ENCODE assay signal across 8 cellular contexts in the genomic region with DNA sequence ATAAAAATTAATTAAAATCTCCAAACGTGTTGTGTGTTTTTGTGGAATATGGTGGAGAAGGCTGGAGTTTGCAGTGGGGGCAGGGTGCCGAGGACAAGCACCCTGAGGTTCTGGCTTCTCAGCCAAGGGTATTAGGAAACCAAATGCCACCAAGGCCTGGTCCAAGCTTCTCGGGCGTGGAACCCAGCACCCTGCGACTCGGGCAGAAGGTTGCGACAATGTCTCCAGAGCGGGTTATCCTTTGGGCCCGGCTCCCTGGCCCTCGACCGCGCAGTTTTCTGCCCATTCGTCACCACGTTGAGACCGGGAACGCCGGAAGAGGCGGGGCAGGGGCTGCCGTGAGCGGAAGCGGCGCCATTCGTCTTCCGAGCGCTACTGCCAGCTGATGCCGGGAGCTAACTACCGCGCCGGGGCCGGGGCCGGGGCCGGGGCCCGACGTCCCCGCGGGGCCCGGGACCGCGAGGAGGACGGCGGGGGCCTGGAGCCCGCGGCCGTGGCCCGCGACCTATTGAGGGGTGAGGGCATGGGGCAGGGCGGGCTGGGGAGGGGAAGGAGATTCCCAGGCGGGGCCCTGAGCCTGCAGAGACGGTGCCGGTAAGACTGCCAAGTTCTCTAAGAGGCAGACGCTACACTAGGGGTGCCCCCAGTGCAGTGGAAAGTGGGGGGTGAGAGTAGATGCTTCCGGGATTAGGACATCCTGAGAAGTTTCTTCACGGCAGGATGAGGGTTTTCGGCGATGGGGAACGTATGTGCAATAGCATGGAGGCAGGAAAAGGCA. TPM values are rescaled to one million over a fixed set of nuclear protein-coding genes. Genes with fewer than 3 reads are reported as not detected.
A peak's percentile ranks its signal among the peaks of the same experiment; 100 is the strongest.
DNase-seq lines count a peak whose midpoint lies in the region; ATAC-seq and TF ChIP-seq lines count a peak whose summit lies in the region.

A gene with protein sequence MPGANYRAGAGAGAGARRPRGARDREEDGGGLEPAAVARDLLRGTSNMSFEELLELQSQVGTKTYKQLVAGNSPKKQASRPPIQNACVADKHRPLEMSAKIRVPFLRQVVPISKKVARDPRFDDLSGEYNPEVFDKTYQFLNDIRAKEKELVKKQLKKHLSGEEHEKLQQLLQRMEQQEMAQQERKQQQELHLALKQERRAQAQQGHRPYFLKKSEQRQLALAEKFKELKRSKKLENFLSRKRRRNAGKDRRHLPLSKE (plus strand): TSS at position 354 of the 778 bp plus-strand sequence. CDS start 32 bp downstream, at position 386.

- peaks cover 44% of the 10 kb centered on the region for H3K36me3 Mint-ChIP-seq in activated CD8-positive, alpha-beta T cell treated with anti-CD3 and anti-CD28 coated beads for 36 hours (ENCODE audit: low read depth)

- no peaks in the 10 kb centered on the region for H3K9me3 ChIP-seq in lung (ENCODE audit: control insufficient read depth in 2 of 2, insufficient read depth in 1 of 2, low read length in 1 of 2)

- H3K27me3 Mint-ChIP-seq in activated CD8-positive, alpha-beta T cell treated with anti-CD3 and anti-CD28 coated beads for 36 hours, result no peaks in the 10 kb centered on the region

- peaks cover 32% of the 10 kb centered on the region for H3K4me1 Mint-ChIP-seq in activated CD8-positive, alpha-beta T cell treated with anti-CD3 and anti-CD28 coated beads for 36 hours (ENCODE audit: low read depth)

- H3K36me3 ChIP-seq in lung (ENCODE audit: control insufficient read depth in 2 of 2, insufficient read depth in 2 of 2, low read length in 2 of 2), result peaks cover 21 to 29% of the 10 kb centered on the region in 2 donors

- DNase-seq in 8988T (peak; percentile 90), NCI-H82 (lab: John Stamatoyannopoulos, UW) (peak; percentile 88), lung (ENCODE audit: low spot score) (peak; percentile 85)
- peak; percentile 73 for DNase-seq in activated CD8-positive, alpha-beta T cell treated with anti-CD3 and anti-CD28 coated beads for 36 hours
- peak; percentile 53 for DNase-seq in effector CD4-positive, alpha-beta T cell
- DNase-seq in stimulated activated CD4-positive, alpha-beta T cell treated with anti-CD3 and anti-CD28 coated beads, TNF-alpha, amount 100 ng/mL, for 24 hours (ENCODE audit: low read depth in 3 of 3), result peak; percentile 65 to 77 (median 65)

- CTCF ChIA-PET in activated CD8-positive, alpha-beta T cell treated with anti-CD3 and anti-CD28 coated beads for 36 hours (lab: Charles Lee), result interaction anchor here (0.8 to 2.7 kb wide), 12 partner anchors 13 to 208 kb away, joined by 3 to 12 read pairs (median 4); a partner anchor contains a TSS

- peak within 1 kb of the TSS; percentile 85 for H3K27ac Mint-ChIP-seq in activated CD8-positive, alpha-beta T cell treated with anti-CD3 and anti-CD28 coated beads for 36 hours

- no peaks in the 10 kb centered on the region for H3K9me3 Mint-ChIP-seq in activated CD8-positive, alpha-beta T cell treated with anti-CD3 and anti-CD28 coated beads for 36 hours

- peak within 1 kb of the TSS; percentile 94 for H3K4me3 ChIP-seq in lung

- intact Hi-C loops in activated CD8-positive, alpha-beta T cell treated with anti-CD3 and anti-CD28 coated beads for 36 hours (cut with micrococcal nuclease), result no loop called here

- peak; percentile 67 for TF ChIP-seq POLR2A in GM18526 (IDR thresholded peaks at IDR 0.05; ENCODE audit: extremely low read depth, insufficient read length)

- POLR2A ChIA-PET in activated CD8-positive, alpha-beta T cell treated with anti-CD3 and anti-CD28 coated beads for 36 hours (lab: Charles Lee), result interaction anchor here (0.6 to 2.8 kb wide), 8 partner anchors 9 to 122 kb away, joined by 3 to 9 read pairs (median 6); a partner anchor contains a TSS

- no peak for TF ChIP-seq CTCF in activated CD8-positive, alpha-beta T cell treated with anti-CD3 and anti-CD28 coated beads for 36 hours (IDR thresholded peaks at IDR 0.05)
- TF ChIP-seq CTCF in lung (IDR thresholded peaks at IDR 0.05; ENCODE audit: control extremely low read depth, extremely low read depth), result no peak

- peak within 1 kb of the TSS; percentile 90 to 96 for H3K27ac ChIP-seq in lung (ENCODE audit: low read depth in 1 of 2, low read length in 1 of 2)

- peak within 1 kb of the TSS; percentile 85 for H3K4me3 Mint-ChIP-seq in activated CD8-positive, alpha-beta T cell treated with anti-CD3 and anti-CD28 coated beads for 36 hours

- H3K27me3 ChIP-seq in lung (ENCODE audit: control insufficient read depth, insufficient read depth), result no peaks in the 10 kb centered on the region

- WGBS in lung, 2 donors, result 0 to 1% methylated on average over 56 of the region's 56 CpGs

- peaks cover 0 to 16% of the 10 kb centered on the region in 2 donors for H3K4me1 ChIP-seq in lung (ENCODE audit: control insufficient read depth in 2 of 2, insufficient read depth in 2 of 2, low read length in 2 of 2)

- ATAC-seq in HG03280 (IDR thresholded peaks at IDR 0.05; ENCODE audit: unreplicated experiment) (peak; percentile 71), lung (ENCODE audit: insufficient read depth, low FRiP score) (peak; percentile 96)
- ATAC-seq in activated CD8-positive, alpha-beta T cell treated with anti-CD3 and anti-CD28 coated beads for 36 hours, result peak; percentile 85

RNA-seq across cellular contexts. Expression of the gene that starts here (rescaled TPM):
- 10 to 100 TPM; 47.9 to 48.0 TPM for total RNA-seq in activated CD8-positive, alpha-beta T cell treated with anti-CD3 and anti-CD28 coated beads for 36 hours
- total RNA-seq in lung, result 10 to 100 TPM; 31.1 to 49.9 TPM
- 10 to 100 TPM; 30.5 to 44.3 TPM for polyA plus RNA-seq in lung

Comparison
In these comparisons a context has a peak if more than half of its experiments do, and no peak if none do; other contexts are left out.
1. Peak in every context shown above with its lines: DNase-seq, ATAC-seq, H3K4me3 ChIP-seq and H3K27ac ChIP-seq.